In genomic region chr5:111002036-111002435, GRCh38 we compare ENCODE assay signal across 6 cellular contexts.
"Had no signal": no experiment of that assay in that cellular context is flagged by ENCODE, and none has a peak within 500 bp of the region (broad histone marks: within the 10 kb centered on the region; RNA-seq: fewer than 3 reads in every experiment).

No MANE protein-coding gene starts in this region.

- H3K36me3 Mint-ChIP-seq: IgD-negative memory B cell had no signal

- H3K4me3 Mint-ChIP-seq: GM23338, H9, IgD-negative memory B cell had no signal

- ATAC-seq: GM23338, HepG2 had no signal

- H3K27ac Mint-ChIP-seq: GM23338, H9, IgD-negative memory B cell had no signal

- H2AFZ ChIP-seq: GM23338 had no signal

- H3K4me2 ChIP-seq: GM23338 had no signal

- H3K4me3 ChIP-seq: GM23338 had no signal

- H3K4me1 Mint-ChIP-seq: GM23338, H9, IgD-negative memory B cell had no signal

- H3K27ac ChIP-seq: HL-60 had no signal

- DNase-seq: H9, HCEC 1CT had no signal
